ENCODE assay signal across 19 cellular contexts in genomic region chr10:59829024-59829423, GRCh38.
A peak's percentile ranks its signal among the peaks of the same experiment; 100 is the strongest.
DNase-seq lines count a peak whose midpoint lies in the region; ATAC-seq and TF ChIP-seq lines count a peak whose summit lies in the region.
"Had no signal": no experiment of that assay in that cellular context is flagged by ENCODE, and none has a peak within 500 bp of the region (broad histone marks: within the 10 kb centered on the region; RNA-seq: fewer than 3 reads in every experiment).

No MANE protein-coding gene starts in this region.

- no peak for TF ChIP-seq POLR2A in erythroblast (IDR thresholded peaks at IDR 0.05; ENCODE audit: low read length)

- ATAC-seq in GM18511 (IDR thresholded peaks at IDR 0.05; ENCODE audit: unreplicated experiment) (peak; percentile 42), GM19463 (IDR thresholded peaks at IDR 0.05; ENCODE audit: unreplicated experiment) (peak; percentile 27), HG03066 (IDR thresholded peaks at IDR 0.05; ENCODE audit: low read depth, unreplicated experiment) (peak; percentile 47)
- ATAC-seq: HepG2, left cardiac atrium, mucosa of descending colon, right cardiac atrium had no signal

- DNase-seq in fibroblast of peridontal ligament (ENCODE audit: extremely low read depth) (peak; percentile 81), erythroblast (lab: John Stamatoyannopoulos, UW) (no peak), ureter (ENCODE audit: low spot score) (no peak)
- DNase-seq in stimulated activated naive CD4-positive, alpha-beta T cell treated with Interleukin-2 at 50 U/mL for 16 hours (lab: John Stamatoyannopoulos, UW), result no peak
- DNase-seq: activated CD4-positive, alpha-beta T cell treated with anti-CD3 and anti-CD28 coated beads for 48 hours; activated T-cell treated with anti-CD3 and anti-CD28 coated beads, Interleukin-2, amount 50 U/mL, for 4 hours; caudate nucleus; effector CD8-positive, alpha-beta T cell; left cardiac atrium; mucosa of descending colon; NCI-H2081 treated with DMSO at 0.1 percent for 48 hours; NCI-H524 treated with DMSO at 0.1 percent for 48 hours; PC-9; right cardiac atrium; substantia nigra had no signal
